Comparison of ENCODE assay signal across 1 cellular context in the genomic region with DNA sequence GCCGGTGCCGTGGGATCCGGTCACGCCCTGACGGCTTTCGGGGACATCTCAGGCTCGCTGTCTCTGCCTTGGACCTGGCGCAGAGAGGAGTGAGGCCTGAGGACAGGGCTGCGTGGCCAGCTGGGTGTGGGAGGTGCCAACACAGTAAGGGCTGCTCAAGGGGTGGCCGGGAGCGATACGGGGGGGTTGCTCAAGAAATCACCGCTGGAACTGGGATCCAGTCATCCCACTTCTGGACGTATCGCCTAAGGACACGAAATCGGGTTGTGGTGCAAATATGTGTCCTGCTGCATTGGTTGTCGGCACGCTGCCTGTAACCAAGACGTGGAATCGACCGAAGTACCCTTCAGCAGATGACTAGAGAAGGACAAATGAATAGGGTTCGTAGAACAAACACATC. TPM values are rescaled to one million over a fixed set of nuclear protein-coding genes. Genes with fewer than 3 reads are reported as not detected.
"Had no signal": no experiment of that assay in that cellular context is flagged by ENCODE, and none has a peak within 500 bp of the region (broad histone marks: within the 10 kb centered on the region; RNA-seq: fewer than 3 reads in every experiment).

No MANE protein-coding gene starts in this region.

RNA-seq across cellular contexts. Expression of a gene that starts 33.4 kb away (rescaled TPM):
- total RNA-seq: PC-3 had no signal
